Comparison of ENCODE assay signal across 16 cellular contexts in the genomic region with DNA sequence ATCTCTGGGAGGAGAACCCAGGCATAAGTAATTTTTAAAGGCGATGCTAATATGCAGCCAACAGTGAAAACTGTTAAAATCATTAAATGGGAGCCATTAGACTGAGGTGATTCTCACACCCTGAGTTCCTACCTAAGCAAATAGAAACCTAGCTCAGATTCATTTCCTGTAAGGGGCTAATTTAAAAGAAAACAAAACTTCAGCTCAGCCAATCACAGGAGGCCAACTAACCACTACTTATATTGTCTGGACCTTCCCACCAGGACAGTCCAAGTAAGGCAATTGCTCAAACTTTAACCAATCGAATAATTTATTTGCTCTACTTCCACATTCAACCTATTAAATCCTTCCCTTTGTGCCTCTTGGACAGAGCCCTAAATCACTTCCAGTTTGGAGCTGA.
DNase-seq lines count a peak whose midpoint lies in the region; ATAC-seq and TF ChIP-seq lines count a peak whose summit lies in the region.
"Had no signal": no experiment of that assay in that cellular context is flagged by ENCODE, and none has a peak within 500 bp of the region (broad histone marks: within the 10 kb centered on the region; RNA-seq: fewer than 3 reads in every experiment).

No MANE protein-coding gene starts in this region.

- peak overlapping the region; percentile 5 to 80 for H3K27ac Mint-ChIP-seq in stimulated activated naive CD8-positive, alpha-beta T cell treated with anti-CD3 and anti-CD28 coated beads, Interleukin-15, amount 100 ng/mL, for 72 hours
- H3K27ac Mint-ChIP-seq in CD4-positive, alpha-beta memory T cell: no peak overlapping the region

- TF ChIP-seq POLR2A in lower leg skin (IDR thresholded peaks at IDR 0.05): no peak

- CTCF ChIA-PET in CD4-positive, alpha-beta memory T cell (lab: Charles Lee; ENCODE audit: partially characterized antibody): no interaction called here

- no peak for DNase-seq in stimulated activated naive CD8-positive, alpha-beta T cell treated with anti-CD3 and anti-CD28 coated beads, Interleukin-15, amount 100 ng/mL, for 72 hours
- DNase-seq in stimulated activated naive CD8-positive, alpha-beta T cell treated with anti-CD3 and anti-CD28 coated beads, Interleukin-15, Interleukin-2, amounts not matched to agents 100 U/mL and 50 U/mL, for 24 hours: no peak
- DNase-seq in MM.1S (peak; percentile 75), lower leg skin (ENCODE audit: low spot score in 2 of 2) (no peak)
- no peak for DNase-seq in stimulated activated naive CD4-positive, alpha-beta T cell (lab: John Stamatoyannopoulos, UW)
- DNase-seq in CD4-positive, alpha-beta memory T cell: no peak
- DNase-seq: Caco-2, cerebellar nuclear complex, H7, NCI-H1048, posterior cingulate gyrus, testis had no signal

- H3K4me1 Mint-ChIP-seq in stimulated activated naive CD8-positive, alpha-beta T cell treated with anti-CD3 and anti-CD28 coated beads, Interleukin-15, amount 100 ng/mL, for 72 hours: no peaks in the 10 kb centered on the region
- peaks cover 0 to 2% (median under 1%) of the 10 kb centered on the region in 4 donors for H3K4me1 Mint-ChIP-seq in CD4-positive, alpha-beta memory T cell

- H3K4me3 ChIP-seq in MM.1S (ENCODE audit: low read length) (no peak overlapping the region), lower leg skin (ENCODE audit: low read depth, poor library complexity, severe bottlenecking) (no peak overlapping the region)
- H3K4me3 ChIP-seq in CD4-positive, alpha-beta memory T cell (ENCODE audit: low read length in 2 of 2): no peak overlapping the region
- H3K4me3 ChIP-seq: testis had no signal

- H3K9me3 Mint-ChIP-seq in stimulated activated naive CD8-positive, alpha-beta T cell treated with anti-CD3 and anti-CD28 coated beads, Interleukin-15, amount 100 ng/mL, for 72 hours: no peaks in the 10 kb centered on the region
- H3K9me3 Mint-ChIP-seq in CD4-positive, alpha-beta memory T cell: no peaks in the 10 kb centered on the region

- no peaks in the 10 kb centered on the region for H3K27me3 Mint-ChIP-seq in stimulated activated naive CD8-positive, alpha-beta T cell treated with anti-CD3 and anti-CD28 coated beads, Interleukin-15, amount 100 ng/mL, for 72 hours
- H3K27me3 Mint-ChIP-seq in CD4-positive, alpha-beta memory T cell: no peaks in the 10 kb centered on the region

- no peaks in the 10 kb centered on the region for H3K36me3 ChIP-seq in MM.1S (replicated peaks; ENCODE audit: insufficient read depth, low read length)
- H3K36me3 ChIP-seq in CD4-positive, alpha-beta memory T cell (ENCODE audit: insufficient read depth, low read length): no peaks in the 10 kb centered on the region

- peak overlapping the region; percentile 5; the same call in 1 of the 2 replicates for H3K27ac ChIP-seq in MM.1S (ENCODE audit: low read length)
- H3K27ac ChIP-seq in CD4-positive, alpha-beta memory T cell (ENCODE audit: low read depth, low read length): no peak overlapping the region
- H3K27ac ChIP-seq: testis had no signal

- peak; percentile 33 for ATAC-seq in stimulated activated naive CD8-positive, alpha-beta T cell treated with anti-CD3 and anti-CD28 coated beads, Interleukin-15, amount 100 ng/mL, for 72 hours
- ATAC-seq in stimulated activated naive CD8-positive, alpha-beta T cell treated with anti-CD3 and anti-CD28 coated beads, Interleukin-15, Interleukin-2, amounts not matched to agents 100 U/mL and 50 U/mL, for 24 hours: no peak
- ATAC-seq in HG02610 (IDR thresholded peaks at IDR 0.05; ENCODE audit: unreplicated experiment) (peak; percentile 51), GM21515 (IDR thresholded peaks at IDR 0.05; ENCODE audit: unreplicated experiment) (no peak)
- ATAC-seq: HepG2, Panc1 had no signal

- peaks cover 15% of the 10 kb centered on the region for H3F3A ChIP-seq in MM.1S (ENCODE audit: insufficient read depth, low read length)

- H3K27me3 ChIP-seq in MM.1S (replicated peaks; ENCODE audit: insufficient read depth, low read length): no peaks in the 10 kb centered on the region
- no peaks in the 10 kb centered on the region for H3K27me3 ChIP-seq in CD4-positive, alpha-beta memory T cell (ENCODE audit: insufficient read depth, low read length)
- H3K27me3 ChIP-seq: testis had no signal

- intact Hi-C loops in lower leg skin (cut with DNase I; ENCODE audit: low total_unique reads): no loop called here
- intact Hi-C loops in CD4-positive, alpha-beta memory T cell (cut with micrococcal nuclease): no loop called here

- H3K4me3 Mint-ChIP-seq in stimulated activated naive CD8-positive, alpha-beta T cell treated with anti-CD3 and anti-CD28 coated beads, Interleukin-15, amount 100 ng/mL, for 72 hours: no peak overlapping the region
- H3K4me3 Mint-ChIP-seq in CD4-positive, alpha-beta memory T cell: no peak overlapping the region

- no peak overlapping the region for H3K9ac ChIP-seq in MM.1S (ENCODE audit: low read length)

- 67% methylated on average over 2 of the region's 2 CpGs for WGBS in lower leg skin, 2 donors

- TF ChIP-seq CTCF in MM.1S (IDR thresholded peaks at IDR 0.05; ENCODE audit: low read length): no peak
- no peak for TF ChIP-seq CTCF in lower leg skin (IDR thresholded peaks at IDR 0.05)

- 0 out of 2 replicates have a peak overlapping the region, but pooled peaks have one; percentile 11 for H2AFZ ChIP-seq in MM.1S (ENCODE audit: low read length)

- H3K79me2 ChIP-seq in MM.1S (ENCODE audit: low read length): no peaks in the 10 kb centered on the region

- POLR2A ChIA-PET in CD4-positive, alpha-beta memory T cell (lab: Charles Lee; ENCODE audit: partially characterized antibody): no interaction called here

- no peaks in the 10 kb centered on the region for H3K36me3 Mint-ChIP-seq in CD4-positive, alpha-beta memory T cell

- H4K20me1 ChIP-seq in MM.1S (ENCODE audit: insufficient read depth, low read length): no peaks in the 10 kb centered on the region

- H3K4me1 ChIP-seq in MM.1S (ENCODE audit: low read length): peaks cover 48% of the 10 kb centered on the region
- no peaks in the 10 kb centered on the region for H3K4me1 ChIP-seq in CD4-positive, alpha-beta memory T cell (ENCODE audit: insufficient read depth, low read length)
- H3K4me1 ChIP-seq: testis had no signal

- H3K9me3 ChIP-seq in MM.1S (replicated peaks; ENCODE audit: insufficient read depth, low read length): no peaks in the 10 kb centered on the region
- no peaks in the 10 kb centered on the region for H3K9me3 ChIP-seq in CD4-positive, alpha-beta memory T cell (ENCODE audit: control insufficient read depth in 1 of 2, low read length in 2 of 2)
- H3K9me3 ChIP-seq: Caco-2, testis had no signal

- no peaks in the 10 kb centered on the region for H3K9me2 ChIP-seq in MM.1S (replicated peaks; ENCODE audit: insufficient read depth, low read length)

- H3K4me2 ChIP-seq in MM.1S (ENCODE audit: low read depth, low read length): peak overlapping the region; percentile 21; the same call in 1 of the 2 replicates

Comparison
In these comparisons a context has a peak if more than half of its experiments do, and no peak if none do; other contexts are left out.
1. ATAC-seq: peak in stimulated activated naive CD8-positive, alpha-beta T cell treated with anti-CD3 and anti-CD28 coated beads, Interleukin-15, amount 100 ng/mL, for 72 hours (single experiment) and HG02610 (single experiment); none in stimulated activated naive CD8-positive, alpha-beta T cell treated with anti-CD3 and anti-CD28 coated beads, Interleukin-15, Interleukin-2, amounts not matched to agents 100 U/mL and 50 U/mL, for 24 hours (single experiment) and GM21515 (single experiment).
2. H3K27ac Mint-ChIP-seq: peak in stimulated activated naive CD8-positive, alpha-beta T cell treated with anti-CD3 and anti-CD28 coated beads, Interleukin-15, amount 100 ng/mL, for 72 hours (2 of 2); none in CD4-positive, alpha-beta memory T cell (0 of 7).